In genomic region chr7:151519765-151520418, GRCh38 we compare ENCODE assay signal across 1 cellular context.
TF ChIP-seq lines count a peak whose summit lies in the region.

A gene with protein sequence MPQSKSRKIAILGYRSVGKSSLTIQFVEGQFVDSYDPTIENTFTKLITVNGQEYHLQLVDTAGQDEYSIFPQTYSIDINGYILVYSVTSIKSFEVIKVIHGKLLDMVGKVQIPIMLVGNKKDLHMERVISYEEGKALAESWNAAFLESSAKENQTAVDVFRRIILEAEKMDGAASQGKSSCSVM (minus strand): TSS chr7:151519895. CDS start chr7:151519511, 384 bp downstream.

TF ChIP-seq in GM12878, 131 proteins besides CTCF, POLR2A, EP300 and RAD21 (continued from another document):
- TF ChIP-seq CHD1 (IDR thresholded peaks at IDR 0.05; ENCODE audit: low read depth, low read length) = no peak
- TF ChIP-seq ASH2L (IDR thresholded peaks at IDR 0.05; ENCODE audit: borderline replicate concordance, low read depth) = no peak
- TF ChIP-seq BCLAF1 (IDR thresholded peaks at IDR 0.05) = no peak
- TF ChIP-seq HCFC1 (IDR thresholded peaks at IDR 0.05; ENCODE audit: low read length) = 0 out of 2 replicates have a peak, but pooled peaks have one; percentile 6
- no peak for TF ChIP-seq ZZZ3 (IDR thresholded peaks at IDR 0.05; ENCODE audit: control insufficient read depth, insufficient read length, low read depth)
- TF ChIP-seq ATF7 (IDR thresholded peaks at IDR 0.05; ENCODE audit: low read depth) = peak; percentile 91
- TF ChIP-seq JUNB (IDR thresholded peaks at IDR 0.05) = no peak
- TF ChIP-seq KAT2A (conservative IDR thresholded peaks at IDR 0.05; ENCODE audit: control insufficient read depth, low read depth, low read length) = no peak
- 0 out of 3 replicates have a peak, but pooled peaks have one; percentile 39 for TF ChIP-seq POU2F2 (IDR thresholded peaks at IDR 0.05; ENCODE audit: borderline replicate concordance, low read depth, low read length)
- peak; percentile 78; the same call in 1 of the 2 replicates for TF ChIP-seq NBN (IDR thresholded peaks at IDR 0.05)
- peak; percentile 80 for TF ChIP-seq SP1 (IDR thresholded peaks at IDR 0.05; ENCODE audit: low read depth, low read length)
- TF ChIP-seq, protein P1, sequence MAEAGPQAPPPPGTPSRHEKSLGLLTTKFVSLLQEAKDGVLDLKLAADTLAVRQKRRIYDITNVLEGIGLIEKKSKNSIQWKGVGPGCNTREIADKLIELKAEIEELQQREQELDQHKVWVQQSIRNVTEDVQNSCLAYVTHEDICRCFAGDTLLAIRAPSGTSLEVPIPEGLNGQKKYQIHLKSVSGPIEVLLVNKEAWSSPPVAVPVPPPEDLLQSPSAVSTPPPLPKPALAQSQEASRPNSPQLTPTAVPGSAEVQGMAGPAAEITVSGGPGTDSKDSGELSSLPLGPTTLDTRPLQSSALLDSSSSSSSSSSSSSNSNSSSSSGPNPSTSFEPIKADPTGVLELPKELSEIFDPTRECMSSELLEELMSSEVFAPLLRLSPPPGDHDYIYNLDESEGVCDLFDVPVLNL (IDR thresholded peaks at IDR 0.05; ENCODE audit: low read depth, low read length) = peak; percentile 74
- TF ChIP-seq SKIL (IDR thresholded peaks at IDR 0.05; ENCODE audit: low read depth, poor library complexity, severe bottlenecking) = no peak
- no peak for TF ChIP-seq ELK1 (IDR thresholded peaks at IDR 0.05; ENCODE audit: low read depth, low read length)
- peak; percentile 73 for TF ChIP-seq RAD51 (IDR thresholded peaks at IDR 0.05)
- TF ChIP-seq, protein P2, sequence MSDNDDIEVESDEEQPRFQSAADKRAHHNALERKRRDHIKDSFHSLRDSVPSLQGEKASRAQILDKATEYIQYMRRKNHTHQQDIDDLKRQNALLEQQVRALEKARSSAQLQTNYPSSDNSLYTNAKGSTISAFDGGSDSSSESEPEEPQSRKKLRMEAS (IDR thresholded peaks at IDR 0.05; ENCODE audit: low read depth, low read length) = peak; percentile 88
- TF ChIP-seq SIX5 (IDR thresholded peaks at IDR 0.05; ENCODE audit: low read depth, low read length, severe bottlenecking) = no peak
- TF ChIP-seq CBX3 (IDR thresholded peaks at IDR 0.05; ENCODE audit: borderline replicate concordance, low read depth) = no peak
- TF ChIP-seq MEF2A (IDR thresholded peaks at IDR 0.05; ENCODE audit: insufficient read depth, low read depth, low read length) = no peak
- TF ChIP-seq GABPA (IDR thresholded peaks at IDR 0.05; ENCODE audit: low read depth) = peak; percentile 51; the same call in 1 of the 2 replicates
- no peak for TF ChIP-seq ZNF24 (IDR thresholded peaks at IDR 0.05)
- TF ChIP-seq, protein P3, sequence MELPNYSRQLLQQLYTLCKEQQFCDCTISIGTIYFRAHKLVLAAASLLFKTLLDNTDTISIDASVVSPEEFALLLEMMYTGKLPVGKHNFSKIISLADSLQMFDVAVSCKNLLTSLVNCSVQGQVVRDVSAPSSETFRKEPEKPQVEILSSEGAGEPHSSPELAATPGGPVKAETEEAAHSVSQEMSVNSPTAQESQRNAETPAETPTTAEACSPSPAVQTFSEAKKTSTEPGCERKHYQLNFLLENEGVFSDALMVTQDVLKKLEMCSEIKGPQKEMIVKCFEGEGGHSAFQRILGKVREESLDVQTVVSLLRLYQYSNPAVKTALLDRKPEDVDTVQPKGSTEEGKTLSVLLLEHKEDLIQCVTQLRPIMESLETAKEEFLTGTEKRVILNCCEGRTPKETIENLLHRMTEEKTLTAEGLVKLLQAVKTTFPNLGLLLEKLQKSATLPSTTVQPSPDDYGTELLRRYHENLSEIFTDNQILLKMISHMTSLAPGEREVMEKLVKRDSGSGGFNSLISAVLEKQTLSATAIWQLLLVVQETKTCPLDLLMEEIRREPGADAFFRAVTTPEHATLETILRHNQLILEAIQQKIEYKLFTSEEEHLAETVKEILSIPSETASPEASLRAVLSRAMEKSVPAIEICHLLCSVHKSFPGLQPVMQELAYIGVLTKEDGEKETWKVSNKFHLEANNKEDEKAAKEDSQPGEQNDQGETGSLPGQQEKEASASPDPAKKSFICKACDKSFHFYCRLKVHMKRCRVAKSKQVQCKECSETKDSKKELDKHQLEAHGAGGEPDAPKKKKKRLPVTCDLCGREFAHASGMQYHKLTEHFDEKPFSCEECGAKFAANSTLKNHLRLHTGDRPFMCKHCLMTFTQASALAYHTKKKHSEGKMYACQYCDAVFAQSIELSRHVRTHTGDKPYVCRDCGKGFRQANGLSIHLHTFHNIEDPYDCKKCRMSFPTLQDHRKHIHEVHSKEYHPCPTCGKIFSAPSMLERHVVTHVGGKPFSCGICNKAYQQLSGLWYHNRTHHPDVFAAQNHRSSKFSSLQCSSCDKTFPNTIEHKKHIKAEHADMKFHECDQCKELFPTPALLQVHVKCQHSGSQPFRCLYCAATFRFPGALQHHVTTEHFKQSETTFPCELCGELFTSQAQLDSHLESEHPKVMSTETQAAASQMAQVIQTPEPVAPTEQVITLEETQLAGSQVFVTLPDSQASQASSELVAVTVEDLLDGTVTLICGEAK (IDR thresholded peaks at IDR 0.05; ENCODE audit: borderline replicate concordance) = peak; percentile 68; the same call in 1 of the 2 replicates
- no peak for TF ChIP-seq KLF5 (IDR thresholded peaks at IDR 0.05; ENCODE audit: partially characterized antibody)
- no peak for TF ChIP-seq SMAD1 (IDR thresholded peaks at IDR 0.05; ENCODE audit: low read depth, partially characterized antibody)
- TF ChIP-seq BHLHE40 (IDR thresholded peaks at IDR 0.05; ENCODE audit: borderline replicate concordance in 1 of 2, low read depth in 2 of 2, low read length in 1 of 2) = peak in 1 of 2 experiments; percentile 66; a peak in 2 of 4 replicates
- no peak for TF ChIP-seq ZNF384 (IDR thresholded peaks at IDR 0.05; ENCODE audit: borderline replicate concordance, low read depth, low read length)
- peak; percentile 86 for TF ChIP-seq CREM (IDR thresholded peaks at IDR 0.05; ENCODE audit: low read depth)
- peak; percentile 36 for TF ChIP-seq RUNX3 (IDR thresholded peaks at IDR 0.05; ENCODE audit: low read length)
- no peak for TF ChIP-seq ZNF217 (IDR thresholded peaks at IDR 0.05)
- TF ChIP-seq MEF2B (IDR thresholded peaks at IDR 0.05; ENCODE audit: partially characterized antibody, poor library complexity, severe bottlenecking) = peak; percentile 83
- peak; percentile 95 for TF ChIP-seq CREB1 (IDR thresholded peaks at IDR 0.05; ENCODE audit: low read depth)
